Comparison of ENCODE assay signal across 10 cellular contexts in the genomic region with DNA sequence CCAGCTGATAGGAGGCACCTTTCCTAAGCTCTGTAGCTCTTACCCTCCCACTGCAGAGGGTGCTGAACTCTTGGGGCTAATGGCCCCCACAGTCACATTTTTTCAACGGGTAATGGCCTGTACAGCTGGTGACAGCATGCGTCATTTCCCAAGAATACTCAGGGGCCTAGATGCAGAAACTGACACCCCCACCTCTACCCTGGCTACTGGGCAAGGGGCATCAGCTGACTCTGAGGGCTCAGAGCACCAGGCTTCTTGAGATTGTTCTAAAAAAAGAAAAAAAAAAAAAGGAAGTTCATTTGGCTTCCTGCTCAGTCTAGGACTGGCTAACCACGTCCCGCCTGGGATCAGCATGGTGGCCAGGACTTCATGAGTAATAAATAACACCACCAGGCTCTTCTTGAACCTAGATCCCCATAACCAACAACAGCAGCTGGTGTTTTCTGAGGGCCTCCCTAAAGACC. TPM values are rescaled to one million over a fixed set of nuclear protein-coding genes. Genes with fewer than 3 reads are reported as not detected.
DNase-seq lines count a peak whose midpoint lies in the region; ATAC-seq and TF ChIP-seq lines count a peak whose summit lies in the region.
"Had no signal": no experiment of that assay in that cellular context is flagged by ENCODE, and none has a peak within 500 bp of the region (broad histone marks: within the 10 kb centered on the region; RNA-seq: fewer than 3 reads in every experiment).

No MANE protein-coding gene starts in this region.

- H3K27me3 ChIP-seq in right lobe of liver: no peaks in the 10 kb centered on the region
- H3K27me3 ChIP-seq in thoracic aorta (replicated peaks; ENCODE audit: insufficient read depth): no peaks in the 10 kb centered on the region
- H3K27me3 ChIP-seq: stomach had no signal

- peaks cover 0 to 30% (median 7%) of the 10 kb centered on the region in 4 donors for H3K4me1 ChIP-seq in right lobe of liver
- H3K4me1 ChIP-seq in thoracic aorta (ENCODE audit: control insufficient read depth in 1 of 2, low read depth in 2 of 2): peaks cover 11 to 16% of the 10 kb centered on the region in 2 donors
- H3K4me1 ChIP-seq: HAP-1 had no signal

- TF ChIP-seq CTCF in astrocyte of the spinal cord (IDR thresholded peaks at IDR 0.05; ENCODE audit: low read depth, low read length) (no peak), right lobe of liver (IDR thresholded peaks at IDR 0.05) (no peak), thoracic aorta (IDR thresholded peaks at IDR 0.05) (no peak)

- H3K36me3 ChIP-seq in right lobe of liver (no peaks in the 10 kb centered on the region), thoracic aorta (no peaks in the 10 kb centered on the region)
- H3K36me3 ChIP-seq: HAP-1, stomach had no signal

- TF ChIP-seq POLR2A in right lobe of liver (IDR thresholded peaks at IDR 0.05): no peak

- in situ Hi-C loops in astrocyte of the spinal cord (cut with HindIII; ENCODE audit: low sequenced_read_pairs): no loop called here

- intact Hi-C loops in right lobe of liver (cut with DNase I): no loop called here

- H3K9me3 ChIP-seq in right lobe of liver (no peaks in the 10 kb centered on the region), thoracic aorta (no peaks in the 10 kb centered on the region)
- H3K9me3 ChIP-seq: HAP-1, stomach had no signal

- H3K4me3 ChIP-seq in astrocyte of the spinal cord (ENCODE audit: low read depth, low read length) (no peak overlapping the region), right lobe of liver (no peak overlapping the region), thoracic aorta (no peak overlapping the region)
- H3K4me3 ChIP-seq: HAP-1, stomach had no signal

- peak; percentile 67 to 79 (median 74) for ATAC-seq in right lobe of liver
- peak; percentile 23 for ATAC-seq in thoracic aorta (ENCODE audit: insufficient number of reproducible peaks, low FRiP score, low read depth)
- ATAC-seq in HG03097 (IDR thresholded peaks at IDR 0.05; ENCODE audit: low FRiP score, unreplicated experiment): no peak

- peak overlapping the region; percentile 24 to 51 (median 27) for H3K27ac ChIP-seq in right lobe of liver
- H3K27ac ChIP-seq in thoracic aorta: no peak overlapping the region

- DNase-seq in SIG-M5 treated with dmso at 0.1 percent for 504 hours (lab: John Stamatoyannopoulos, UW; ENCODE audit: unreplicated experiment): peak; percentile 47
- DNase-seq in SIG-M5 (lab: John Stamatoyannopoulos, UW): no peak
- DNase-seq in astrocyte of the spinal cord (ENCODE audit: low read depth, low spot score): peak; percentile 29
- DNase-seq in right lobe of liver: peak in 1 of 3 donors; percentile 40
- DNase-seq in thoracic aorta (ENCODE audit: low spot score): no peak
- DNase-seq in HuH-7 (ENCODE audit: low spot score): no peak
- no peak for DNase-seq in NCI-H1930 (lab: John Stamatoyannopoulos, UW)
- DNase-seq: stomach had no signal

- WGBS in right lobe of liver (ENCODE audit: insufficient coverage, low coverage, low lambda C conversion rate, missing lambda C conversion rate): 32% methylated on average over 4 of the region's 4 CpGs

RNA-seq across cellular contexts. Expression of gene ZFP36L1, which starts 35.2 kb away (rescaled TPM):
- total RNA-seq in right lobe of liver (100 to 1,000 TPM; 109 to 298 (median 218) TPM), thoracic aorta (100 to 1,000 TPM; 233 to 326 TPM)

Comparison
In these comparisons a context has a peak if more than half of its experiments do, and no peak if none do; other contexts are left out.
1. DNase-seq: peak in SIG-M5 treated with dmso at 0.1 percent for 504 hours (single experiment) and astrocyte of the spinal cord (single experiment); none in SIG-M5 (single experiment), thoracic aorta (single experiment), HuH-7 (single experiment) and NCI-H1930 (0 of 2).
2. H3K27ac ChIP-seq: peak in right lobe of liver (3 of 3); none in thoracic aorta (0 of 2).